Comparison of ENCODE assay signal across 31 cellular contexts in the genomic region with DNA sequence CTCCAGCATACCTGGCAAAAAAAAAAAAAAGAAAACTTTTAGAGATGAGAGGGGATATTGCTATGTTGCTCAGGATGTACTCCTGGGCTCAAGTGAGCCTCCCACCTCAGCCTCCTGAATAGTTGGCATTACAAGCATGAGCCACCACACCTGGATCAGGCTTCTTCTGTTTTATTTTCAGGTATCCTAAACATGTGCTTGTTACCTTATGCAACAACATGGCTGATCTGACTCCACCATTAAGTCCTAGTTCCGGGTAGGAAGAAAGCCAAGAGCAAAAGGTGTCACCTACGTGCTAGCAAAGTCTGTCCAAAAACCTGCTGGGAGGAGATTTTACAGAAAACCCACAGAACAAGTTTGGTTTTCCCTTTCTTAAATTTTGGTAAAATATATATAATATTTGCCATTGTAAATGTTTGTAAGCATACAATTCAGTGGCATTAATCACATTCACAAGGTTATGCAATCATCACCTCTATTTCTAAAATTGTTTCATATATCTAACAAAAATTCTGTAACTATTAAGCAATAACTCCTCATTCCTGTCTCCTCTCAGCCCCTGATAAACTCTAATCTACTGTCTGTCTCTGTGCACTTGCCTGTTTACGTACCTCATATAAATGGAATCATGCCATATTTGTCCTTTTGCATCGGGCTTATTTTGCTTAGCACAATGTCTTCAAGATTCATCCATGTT. TPM values are rescaled to one million over a fixed set of nuclear protein-coding genes. Genes with fewer than 3 reads are reported as not detected.
"Had no signal": no experiment of that assay in that cellular context is flagged by ENCODE, and none has a peak within 500 bp of the region (broad histone marks: within the 10 kb centered on the region; RNA-seq: fewer than 3 reads in every experiment).

No MANE protein-coding gene starts in this region.

- H3K36me3 Mint-ChIP-seq: stimulated activated effector memory CD8-positive, alpha-beta T cell treated with anti-CD3 and anti-CD28 coated beads, Interleukin-12 subunit alpha, Interleukin-12 subunit beta, amount 100 ng/mL, for 72 hours; stimulated activated memory B cell treated with anti-CD40 and anti-IgM and Interleukin-4, amounts not matched to agents 10 μg/mL and 1 μg/mL and 100 μg/mL, for 72 hours; stimulated activated naive B cell treated with anti-CD40 and anti-IgM and Interleukin-4, amounts not matched to agents 10 μg/mL and 1 μg/mL and 100 μg/mL, for 72 hours; type B pancreatic cell had no signal

- H3K27me3 ChIP-seq: suprapubic skin, testis, thyroid gland, tibial artery, tibial nerve, upper lobe of left lung, uterus, vagina had no signal

- H3K4me3 ChIP-seq: stomach, suprapubic skin, testis, thoracic aorta, thyroid gland, tibial artery, tibial nerve, transverse colon, upper lobe of left lung, upper lobe of right lung, uterus, vagina had no signal

- H3K36me3 ChIP-seq: stomach, suprapubic skin, thoracic aorta, thyroid gland, tibial artery, tibial nerve, transverse colon, upper lobe of left lung, upper lobe of right lung, uterus, vagina had no signal

- H3K4me3 Mint-ChIP-seq: stimulated activated effector memory CD8-positive, alpha-beta T cell treated with anti-CD3 and anti-CD28 coated beads, Interleukin-12 subunit alpha, Interleukin-12 subunit beta, amount 100 ng/mL, for 72 hours; stimulated activated memory B cell treated with anti-CD40 and anti-IgM and Interleukin-4, amounts not matched to agents 10 μg/mL and 1 μg/mL and 100 μg/mL, for 72 hours; stimulated activated naive B cell treated with anti-CD40 and anti-IgM and Interleukin-4, amounts not matched to agents 10 μg/mL and 1 μg/mL and 100 μg/mL, for 72 hours; stimulated activated naive CD8-positive, alpha-beta T cell treated with anti-CD3 and anti-CD28 coated beads, Interleukin-15, amount 100 ng/mL, for 72 hours; stimulated activated naive CD8-positive, alpha-beta T cell treated with anti-CD3 and anti-CD28 coated beads, Interleukin-15, Interleukin-2, amounts not matched to agents 100 ng/mL and 50 ng/mL, for 24 hours; type B pancreatic cell had no signal

- FAIRE-seq: urothelium cell line had no signal

- H3K9me3 Mint-ChIP-seq: stimulated activated effector memory CD8-positive, alpha-beta T cell treated with anti-CD3 and anti-CD28 coated beads, Interleukin-12 subunit alpha, Interleukin-12 subunit beta, amount 100 ng/mL, for 72 hours; stimulated activated naive CD8-positive, alpha-beta T cell treated with anti-CD3 and anti-CD28 coated beads, Interleukin-15, amount 100 ng/mL, for 72 hours; stimulated activated naive CD8-positive, alpha-beta T cell treated with anti-CD3 and anti-CD28 coated beads, Interleukin-15, Interleukin-2, amounts not matched to agents 100 ng/mL and 50 ng/mL, for 24 hours; type B pancreatic cell had no signal

- H3K4me1 Mint-ChIP-seq: stimulated activated effector memory CD8-positive, alpha-beta T cell treated with anti-CD3 and anti-CD28 coated beads, Interleukin-12 subunit alpha, Interleukin-12 subunit beta, amount 100 ng/mL, for 72 hours; stimulated activated naive CD8-positive, alpha-beta T cell treated with anti-CD3 and anti-CD28 coated beads, Interleukin-15, amount 100 ng/mL, for 72 hours had no signal

- H3K27ac Mint-ChIP-seq: stimulated activated effector memory CD8-positive, alpha-beta T cell treated with anti-CD3 and anti-CD28 coated beads, Interleukin-12 subunit alpha, Interleukin-12 subunit beta, amount 100 ng/mL, for 72 hours; stimulated activated memory B cell treated with anti-CD40 and anti-IgM and Interleukin-4, amounts not matched to agents 10 μg/mL and 1 μg/mL and 100 μg/mL, for 72 hours; stimulated activated naive B cell treated with anti-CD40 and anti-IgM and Interleukin-4, amounts not matched to agents 10 μg/mL and 1 μg/mL and 100 μg/mL, for 72 hours; stimulated activated naive CD8-positive, alpha-beta T cell treated with anti-CD3 and anti-CD28 coated beads, Interleukin-15, amount 100 ng/mL, for 72 hours; stimulated activated naive CD8-positive, alpha-beta T cell treated with anti-CD3 and anti-CD28 coated beads, Interleukin-15, Interleukin-2, amounts not matched to agents 100 ng/mL and 50 ng/mL, for 24 hours; type B pancreatic cell had no signal

- H3K4me1 ChIP-seq: stomach, suprapubic skin, testis, thyroid gland, tibial artery, tibial nerve, transverse colon, upper lobe of left lung, upper lobe of right lung, uterus, vagina had no signal

- ATAC-seq: stimulated activated effector memory CD8-positive, alpha-beta T cell treated with anti-CD3 and anti-CD28 coated beads, Interleukin-12 subunit alpha, Interleukin-12 subunit beta, amount 100 ng/mL, for 72 hours; stimulated activated memory B cell treated with anti-CD40 and anti-IgM and Interleukin-4, amounts not matched to agents 10 μg/mL and 1 μg/mL and 100 μg/mL, for 72 hours; stimulated activated naive B cell treated with anti-CD40 and anti-IgM and Interleukin-4, amounts not matched to agents 10 μg/mL and 1 μg/mL and 100 μg/mL, for 72 hours; stimulated activated naive CD8-positive, alpha-beta T cell treated with anti-CD3 and anti-CD28 coated beads, Interleukin-15, amount 100 ng/mL, for 72 hours; stimulated activated naive CD8-positive, alpha-beta T cell treated with anti-CD3 and anti-CD28 coated beads, Interleukin-15, Interleukin-2, amounts not matched to agents 100 U/mL and 50 U/mL, for 24 hours; upper lobe of right lung had no signal

- H3K27ac ChIP-seq: stomach, suprapubic skin, testis, thoracic aorta, thyroid gland, tibial artery, tibial nerve, transverse colon, upper lobe of left lung, upper lobe of right lung, uterus, vagina had no signal

- H3K9me3 ChIP-seq: stomach, suprapubic skin, testis, thoracic aorta, thyroid gland, tibial artery, tibial nerve, transverse colon, upper lobe of left lung, upper lobe of right lung, uterus, vagina had no signal

- DNase-seq: stimulated activated CD4-positive, alpha-beta T cell treated with anti-CD3 and anti-CD28 coated beads, Interleukin-2, amount 100 ng/mL, for 48 hours; stimulated activated CD4-positive, alpha-beta T cell treated with anti-CD3 and anti-CD28 coated beads, Interleukin-4, amount 100 ng/mL, for 1 hour; stimulated activated CD4-positive, alpha-beta T cell treated with anti-CD3 and anti-CD28 coated beads, Interleukin-4, amount 100 ng/mL, for 24 hours; stimulated activated CD4-positive, alpha-beta T cell treated with anti-CD3 and anti-CD28 coated beads, Interleukin-4, amount 100 ng/mL, for 4 hours; stimulated activated CD8-positive, alpha-beta memory T cell treated with anti-CD3 and anti-CD28 coated beads, Interleukin-4, amount 100 ng/mL, for 48 hours; stimulated activated naive B cell treated with anti-CD40 and anti-IgM and Interleukin-4, amounts not matched to agents 10 μg/mL and 1 μg/mL and 100 μg/mL, for 72 hours; stimulated activated naive CD4-positive, alpha-beta T cell; stimulated activated naive CD4-positive, alpha-beta T cell treated with Interleukin-2 at 50 U/mL for 16 hours; stimulated activated naive CD8-positive, alpha-beta T cell treated with anti-CD3 and anti-CD28 coated beads, Interleukin-15, amount 100 ng/mL, for 72 hours; stimulated activated naive CD8-positive, alpha-beta T cell treated with anti-CD3 and anti-CD28 coated beads, Interleukin-15, Interleukin-2, amounts not matched to agents 100 U/mL and 50 U/mL, for 24 hours; stomach; substantia nigra; testis; thyroid gland; tibial artery; transverse colon; upper lobe of left lung; upper lobe of right lung; uterus had no signal

RNA-seq across cellular contexts. Expression of a gene that starts 9.1 kb away (rescaled TPM):
- total RNA-seq: stomach, subcutaneous adipose tissue, suprapubic skin, thoracic aorta, thyroid gland, tibial nerve, transverse colon, upper lobe of left lung, upper lobe of right lung, ureter, urinary bladder, uterus, vagina had no signal
- polyA plus RNA-seq: stomach, urinary bladder had no signal
